ENCODE assay signal across 1 cellular context in the genomic region with DNA sequence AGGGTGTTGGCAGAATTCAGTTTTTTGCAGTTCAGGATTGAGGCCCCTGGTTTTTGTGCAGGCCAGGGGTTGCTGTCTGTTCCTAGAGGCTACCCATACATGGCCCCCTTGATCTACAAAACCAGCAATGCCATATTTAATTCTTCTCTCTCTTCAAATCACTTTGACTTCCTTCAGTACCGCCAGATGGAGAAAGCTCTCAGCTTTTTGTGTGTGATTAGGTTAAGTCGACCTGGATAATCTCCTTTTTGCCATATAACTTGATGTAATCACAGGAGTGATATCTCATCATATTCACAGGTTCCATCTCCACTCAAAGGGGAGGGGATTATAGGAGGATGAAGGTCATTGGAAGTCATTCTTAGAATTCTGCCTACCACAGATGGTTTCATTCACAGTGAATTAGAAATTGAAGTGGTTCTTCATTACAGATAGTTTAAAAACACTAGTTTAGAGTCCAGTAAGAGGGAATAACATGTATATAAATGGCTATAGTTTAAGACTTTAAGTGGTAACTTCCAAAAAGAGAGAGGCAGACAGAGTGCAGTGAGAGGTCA.
TF ChIP-seq lines count a peak whose summit lies in the region.

No MANE protein-coding gene starts in this region.

TF ChIP-seq in K562, 482 proteins besides CTCF, POLR2A, EP300 and RAD21 (continued from another document):
- TF ChIP-seq, protein P1, sequence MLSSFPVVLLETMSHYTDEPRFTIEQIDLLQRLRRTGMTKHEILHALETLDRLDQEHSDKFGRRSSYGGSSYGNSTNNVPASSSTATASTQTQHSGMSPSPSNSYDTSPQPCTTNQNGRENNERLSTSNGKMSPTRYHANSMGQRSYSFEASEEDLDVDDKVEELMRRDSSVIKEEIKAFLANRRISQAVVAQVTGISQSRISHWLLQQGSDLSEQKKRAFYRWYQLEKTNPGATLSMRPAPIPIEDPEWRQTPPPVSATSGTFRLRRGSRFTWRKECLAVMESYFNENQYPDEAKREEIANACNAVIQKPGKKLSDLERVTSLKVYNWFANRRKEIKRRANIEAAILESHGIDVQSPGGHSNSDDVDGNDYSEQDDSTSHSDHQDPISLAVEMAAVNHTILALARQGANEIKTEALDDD (IDR thresholded peaks at IDR 0.05): 0 out of 2 replicates have a peak, but pooled peaks have one; percentile 2
- TF ChIP-seq NFXL1 (CRISPR knock-in tag; IDR thresholded peaks at IDR 0.05): no peak
- TF ChIP-seq RBM17 (IDR thresholded peaks at IDR 0.05; ENCODE audit: borderline replicate concordance, low read depth, low read length): no peak
